ENCODE assay signal across 12 cellular contexts in the genomic region with DNA sequence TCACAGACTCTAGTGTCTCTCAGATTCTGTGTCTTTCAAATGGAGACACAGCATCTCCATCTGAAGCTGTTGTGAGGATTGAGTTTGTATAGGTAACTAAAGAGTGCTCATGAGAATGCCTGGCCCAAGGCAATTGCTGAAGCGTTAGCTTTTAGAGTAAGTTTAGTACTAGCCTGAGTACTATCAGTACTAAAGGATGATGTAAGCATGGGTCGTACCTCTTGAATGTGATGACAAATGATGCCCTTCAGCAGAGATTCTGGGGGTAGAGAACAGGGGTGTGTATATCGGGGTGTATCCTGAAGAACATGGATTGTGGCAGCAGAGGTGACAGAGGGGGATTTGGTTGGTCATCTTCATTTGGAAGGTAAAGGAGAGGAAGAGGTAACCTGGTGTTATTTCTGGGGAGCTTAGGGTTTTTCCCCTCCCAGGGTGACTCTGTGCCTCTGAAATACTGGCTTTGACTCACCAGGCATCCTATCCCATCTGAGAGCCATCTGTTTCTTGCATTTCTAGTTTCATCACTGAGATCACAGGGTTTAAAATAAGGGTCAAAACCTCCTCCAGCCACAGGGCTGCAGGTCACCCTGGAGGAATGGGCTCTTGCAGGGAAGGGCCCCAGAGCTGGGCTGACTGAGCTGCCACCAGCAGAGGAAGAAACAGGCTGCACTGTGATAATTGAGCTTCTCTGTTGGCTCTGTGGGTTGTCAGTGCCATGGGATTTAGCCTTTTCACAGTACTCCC.
A peak's percentile ranks its signal among the peaks of the same experiment; 100 is the strongest.
DNase-seq lines count a peak whose midpoint lies in the region; ATAC-seq, FAIRE-seq and TF ChIP-seq lines count a peak whose summit lies in the region.
"Had no signal": no experiment of that assay in that cellular context is flagged by ENCODE, and none has a peak within 500 bp of the region (broad histone marks: within the 10 kb centered on the region; RNA-seq: fewer than 3 reads in every experiment).

No MANE protein-coding gene starts in this region.

- H3K23ac ChIP-seq in H1 (ENCODE audit: insufficient read length): peak overlapping the region; percentile 7

- no peaks in the 10 kb centered on the region for H3K9me3 Mint-ChIP-seq in CD8-positive, alpha-beta memory T cell

- ATAC-seq in GM19351 (IDR thresholded peaks at IDR 0.05; ENCODE audit: unreplicated experiment) (peak; percentile 86), HG03045 (IDR thresholded peaks at IDR 0.05; ENCODE audit: unreplicated experiment) (peak; percentile 85), omental fat pad (ENCODE audit: low FRiP score) (no peak), PC-3 (no peak)

- TF ChIP-seq POLR2A in H1 (IDR thresholded peaks at IDR 0.05; ENCODE audit: control extremely low read depth in 1 of 2, low read depth in 2 of 2, low read length in 2 of 2): no peak

- BruUV-seq in PC-3 (replicated peaks; lab: Mats Ljungman, UMichigan): no TSS peak

- WGBS in H1 (ENCODE audit: extremely low coverage in 1 of 2, insufficient coverage in 1 of 2, insufficient read length in 1 of 2, insufficient replicate concordance in 2 of 2, low coverage in 1 of 2, low lambda C conversion rate in 2 of 2, missing lambda C conversion rate in 1 of 2), 2 experiments: 93% methylated on average over 3 of the region's 3 CpGs; no CpG with 5 or more reads in 1 of the 2 experiments

- H2BK15ac ChIP-seq in H1 (ENCODE audit: low read length): no peak overlapping the region

- no peak overlapping the region for H4K8ac ChIP-seq in H1 (ENCODE audit: extremely low read depth, insufficient read depth, low read length)

- no peak for FAIRE-seq in H1 (lab: Jason Lieb, UNC)

- H3K56ac ChIP-seq in H1 (replicated peaks; ENCODE audit: insufficient read length, low read depth, low read length): no peak overlapping the region

- H3K27me3 ChIP-seq in H1 (replicated peaks in 1 of 4; ENCODE audit: control insufficient read depth in 3 of 4, extremely low read depth in 1 of 4, insufficient read depth in 3 of 4, low read length in 3 of 4) (no peaks in the 10 kb centered on the region), PC-3 (ENCODE audit: low read length) (peaks cover 15% of the 10 kb centered on the region; the same call in 1 of the 2 replicates)
- H3K27me3 ChIP-seq in CD8-positive, alpha-beta memory T cell (ENCODE audit: insufficient read depth, low read length, poor library complexity, severe bottlenecking): no peaks in the 10 kb centered on the region
- H3K27me3 ChIP-seq: esophagus squamous epithelium had no signal

- POLR2A ChIA-PET in H1 (lab: Charles Lee; ENCODE audit: partially characterized antibody) (no interaction called here), PC-3 (lab: Charles Lee; ENCODE audit: unreplicated experiment) (interaction anchor here (0.6 kb wide), 1 partner anchor 78 kb away, joined by 3 read pairs; no protein-coding TSS in a partner anchor)
- POLR2A ChIA-PET in CD8-positive, alpha-beta memory T cell (lab: Charles Lee): no interaction called here

- H3K79me1 ChIP-seq in H1 (ENCODE audit: low read depth, low read length): no peaks in the 10 kb centered on the region

- H4K20me1 ChIP-seq in H1 (replicated peaks in 1 of 2; ENCODE audit: control insufficient read depth in 1 of 2, insufficient read depth in 2 of 2, low read length in 2 of 2): no peaks in the 10 kb centered on the region
- H4K20me1 ChIP-seq in PC-3 (ENCODE audit: low read length): no peaks in the 10 kb centered on the region

- no peaks in the 10 kb centered on the region for H3K9me2 ChIP-seq in PC-3 (replicated peaks; ENCODE audit: low read length)

- H3K79me2 ChIP-seq in H1 (ENCODE audit: control insufficient read depth in 1 of 2, insufficient read depth in 2 of 2, low read length in 2 of 2) (no peaks in the 10 kb centered on the region), PC-3 (ENCODE audit: low read length) (no peaks in the 10 kb centered on the region)

- H3K9ac ChIP-seq in H1 (replicated peaks in 1 of 4; ENCODE audit: extremely low read depth in 1 of 4, low read depth in 3 of 4, low read length in 3 of 4) (no peak overlapping the region), PC-3 (ENCODE audit: low read length) (no peak overlapping the region)

- no peaks in the 10 kb centered on the region for H3K36me3 Mint-ChIP-seq in CD8-positive, alpha-beta memory T cell
- H3K36me3 Mint-ChIP-seq: activated naive CD8-positive, alpha-beta T cell had no signal

- no peak overlapping the region for H3K4ac ChIP-seq in H1 (replicated peaks; ENCODE audit: insufficient read length, low read depth, low read length)

- no peak overlapping the region for H2AK5ac ChIP-seq in H1 (ENCODE audit: low read depth, low read length)

- H2BK12ac ChIP-seq in H1 (ENCODE audit: low read depth, low read length): no peak overlapping the region

- TF ChIP-seq RAD21 in H1 (IDR thresholded peaks at IDR 0.05 in 1 of 2, conservative IDR thresholded peaks at IDR 0.05 in 1 of 2; ENCODE audit: low read depth in 2 of 2, low read length in 2 of 2): no peak

- no peak overlapping the region for H3K18ac ChIP-seq in H1 (ENCODE audit: extremely low read depth, low read length)

- DNase-seq in EL (peak; percentile 65), H1 (ENCODE audit: low read depth in 1 of 2, low spot score in 2 of 2) (no peak), NCI-H1105 (lab: John Stamatoyannopoulos, UW) (no peak), omental fat pad (ENCODE audit: low spot score) (no peak), PC-3 (no peak)
- DNase-seq in CD8-positive, alpha-beta memory T cell: no peak
- DNase-seq: esophagus squamous epithelium, NCI-H2227 treated with DMSO at 0.1 percent for 48 hours, T1000 had no signal

- peaks cover 0 to 4% (median 0%) of the 10 kb centered on the region in 3 donors for H3K4me1 Mint-ChIP-seq in CD8-positive, alpha-beta memory T cell

- H2BK120ac ChIP-seq in H1 (replicated peaks; ENCODE audit: low read depth, low read length): no peak overlapping the region

- H3K23me2 ChIP-seq in H1 (ENCODE audit: low read depth, low read length): no peaks in the 10 kb centered on the region

- no peak overlapping the region for H3K4me3 Mint-ChIP-seq in CD8-positive, alpha-beta memory T cell
- H3K4me3 Mint-ChIP-seq: activated naive CD8-positive, alpha-beta T cell had no signal

- H4K91ac ChIP-seq in H1 (replicated peaks; ENCODE audit: insufficient read length, low read length): no peak overlapping the region

- H3K27ac Mint-ChIP-seq in CD8-positive, alpha-beta memory T cell: no peak overlapping the region
- H3K27ac Mint-ChIP-seq: activated naive CD8-positive, alpha-beta T cell had no signal

- H3K36me3 ChIP-seq in H1 (ENCODE audit: control insufficient read depth in 2 of 4, insufficient read depth in 4 of 4, low read length in 3 of 4): no peaks in the 10 kb centered on the region
- H3K36me3 ChIP-seq in CD8-positive, alpha-beta memory T cell (ENCODE audit: insufficient read depth, low read length): no peaks in the 10 kb centered on the region
- H3K36me3 ChIP-seq in PC-3 (ENCODE audit: low read depth, low read length): no peaks in the 10 kb centered on the region
- H3K36me3 ChIP-seq: esophagus squamous epithelium had no signal

- TF ChIP-seq CTCF in H1 (IDR thresholded peaks at IDR 0.05; ENCODE audit: control extremely low read depth in 1 of 3, insufficient read depth in 1 of 3, low read depth in 1 of 3, low read length in 3 of 3) (no peak), omental fat pad (IDR thresholded peaks at IDR 0.05) (no peak), PC-3 (conservative IDR thresholded peaks at IDR 0.05; ENCODE audit: low read depth, low read length) (no peak)

- H3K4me2 ChIP-seq in H1 (ENCODE audit: insufficient read depth in 1 of 2, low read depth in 2 of 2, low read length in 2 of 2): no peak overlapping the region
- no peak overlapping the region for H3K4me2 ChIP-seq in PC-3 (ENCODE audit: low read length)

- no peaks in the 10 kb centered on the region; a peak in 1 of 7 replicates for H3K4me1 ChIP-seq in H1 (replicated peaks in 1 of 4; ENCODE audit: control insufficient read depth in 3 of 4, insufficient read depth in 4 of 4, low read length in 3 of 4)
- H3K4me1 ChIP-seq in CD8-positive, alpha-beta memory T cell (ENCODE audit: insufficient read depth, low read length): no peaks in the 10 kb centered on the region
- no peaks in the 10 kb centered on the region for H3K4me1 ChIP-seq in PC-3 (ENCODE audit: insufficient read depth, low read length)

- no peak overlapping the region for H3K14ac ChIP-seq in H1 (ENCODE audit: insufficient read length)

- peaks cover 0 to 4% of the 10 kb centered on the region in 2 donors for H3K27me3 Mint-ChIP-seq in CD8-positive, alpha-beta memory T cell

- H3K27ac ChIP-seq in H1 (ENCODE audit: low read depth, low read length): no peak overlapping the region
- H3K27ac ChIP-seq in CD8-positive, alpha-beta memory T cell (ENCODE audit: low read depth, low read length): no peak overlapping the region
- H3K27ac ChIP-seq in PC-3 (ENCODE audit: low read length): no peak overlapping the region
- H3K27ac ChIP-seq: esophagus squamous epithelium had no signal

- TF ChIP-seq EP300 in H1 (IDR thresholded peaks at IDR 0.05; ENCODE audit: borderline replicate concordance in 1 of 2, low read depth in 2 of 2, low read length in 2 of 2): no peak

- H3K9me3 ChIP-seq in H1 (ENCODE audit: insufficient read depth in 2 of 2, low read depth in 1 of 2, low read length in 1 of 2) (no peaks in the 10 kb centered on the region), PC-3 (ENCODE audit: low read length) (no peaks in the 10 kb centered on the region)
- no peaks in the 10 kb centered on the region for H3K9me3 ChIP-seq in CD8-positive, alpha-beta memory T cell (ENCODE audit: low read length)
- H3K9me3 ChIP-seq: esophagus squamous epithelium had no signal

- H2BK20ac ChIP-seq in H1 (ENCODE audit: low read length): no peak overlapping the region

- H3K4me3 ChIP-seq in H1 (ENCODE audit: extremely low read depth in 1 of 4, insufficient read depth in 2 of 4, low read depth in 3 of 4, low read length in 4 of 4): no peak overlapping the region
- no peak overlapping the region for H3K4me3 ChIP-seq in CD8-positive, alpha-beta memory T cell (ENCODE audit: low read length)
- no peak overlapping the region for H3K4me3 ChIP-seq in PC-3 (ENCODE audit: low read length)
- H3K4me3 ChIP-seq: esophagus squamous epithelium had no signal

- CTCF ChIA-PET in H1 (lab: Charles Lee; ENCODE audit: partially characterized antibody) (interaction anchor here (0.7 to 1.1 kb wide), 2 partner anchors 21 to 1525 kb away, joined by 3 read pairs; no protein-coding TSS in a partner anchor), PC-3 (lab: Charles Lee) (no interaction called here)
- CTCF ChIA-PET in CD8-positive, alpha-beta memory T cell (lab: Charles Lee): no interaction called here

- intact Hi-C loops in PC-3 (cut with micrococcal nuclease): loop anchor here (5.0 kb wide), 1 partner anchor 56 kb away; no protein-coding TSS in a partner anchor

- no peak overlapping the region for H2AFZ ChIP-seq in H1 (ENCODE audit: low read length)
- no peak overlapping the region for H2AFZ ChIP-seq in PC-3 (ENCODE audit: low read length)

- H4K5ac ChIP-seq in H1 (ENCODE audit: insufficient read length, low read depth, low read length): no peak overlapping the region

- H3F3A ChIP-seq in PC-3 (ENCODE audit: low read length, unreplicated experiment): no peaks in the 10 kb centered on the region

- no peak overlapping the region for H2BK5ac ChIP-seq in H1 (ENCODE audit: low read depth, low read length)

TF ChIP-seq in H1, 55 proteins besides CTCF, POLR2A, EP300 and RAD21 (continues in another document):
- TF ChIP-seq JUN (IDR thresholded peaks at IDR 0.05; ENCODE audit: low read depth, low read length) (no peak), PHF8 (conservative IDR thresholded peaks at IDR 0.05; ENCODE audit: low read depth, low read length) (no peak), CHD2 (IDR thresholded peaks at IDR 0.05; ENCODE audit: low read length) (no peak)

Comparison
In these comparisons a context has a peak if more than half of its experiments do, and no peak if none do; other contexts are left out.
1. ATAC-seq: peak in GM19351 (single experiment) and HG03045 (single experiment); none in omental fat pad (single experiment) and PC-3 (single experiment).